Comparison of ENCODE assay signal across 8 cellular contexts in genomic region chr2:24093270-24093669, GRCh38. TPM values are rescaled to one million over a fixed set of nuclear protein-coding genes. Genes with fewer than 3 reads are reported as not detected.
"Had no signal": no experiment of that assay in that cellular context is flagged by ENCODE, and none has a peak within 500 bp of the region (broad histone marks: within the 10 kb centered on the region; RNA-seq: fewer than 3 reads in every experiment).

No MANE protein-coding gene starts in this region.

RNA-seq across cellular contexts. Expression of gene PFN4, which starts 29.9 kb away (rescaled TPM):
- total RNA-seq: activated CD4-positive, alpha-beta memory T cell treated with anti-CD3 and anti-CD28 coated beads, Interleukin-2, amount 10 ng/mL, durations not matched to agents 7 days and 5 days; activated CD4-positive, alpha-beta T cell treated with anti-CD3 and anti-CD28 coated beads, Interleukin-2, amount 10 ng/mL, durations not matched to agents 7 days and 5 days; activated CD8-positive, alpha-beta memory T cell treated with anti-CD3 and anti-CD28 coated beads, Interleukin-2, amount 10 ng/mL, durations not matched to agents 7 days and 5 days; activated CD8-positive, alpha-beta T cell treated with anti-CD3 and anti-CD28 coated beads for 36 hours; T-helper 1 cell treated with Interleukin-12 subunit alpha and Interleukin-12 subunit beta and Interleukin-4 antibody, amounts not matched to agents 30 ng/mL and 1 ng/mL, for 36 hours; T-helper 17 cell; T-helper 2 cell treated with Interferon-gamma antibody and Interleukin-4, amounts not matched to agents 100 ng/mL and 5 ng/mL, for 36 hours; WTC11 had no signal
